8 cellular contexts compared by ENCODE assay signal in genomic region chr3:142445816-142446254, GRCh38. TPM values are rescaled to one million over a fixed set of nuclear protein-coding genes. Genes with fewer than 3 reads are reported as not detected.
DNase-seq lines count a peak whose midpoint lies in the region; ATAC-seq and TF ChIP-seq lines count a peak whose summit lies in the region.

No MANE protein-coding gene starts in this region.

- H3K4me2 ChIP-seq in neural cell (ENCODE audit: low read length), result peak overlapping the region; percentile 80

- no peak for TF ChIP-seq CTCF in HFF-Myc (IDR thresholded peaks at IDR 0.05; ENCODE audit: low read depth, low read length, missing control alignments)
- no peak for TF ChIP-seq CTCF in cardiac fibroblast (IDR thresholded peaks at IDR 0.05; ENCODE audit: low read depth, low read length)
- no peak for TF ChIP-seq CTCF in neural cell (IDR thresholded peaks at IDR 0.05; ENCODE audit: poor library complexity, severe bottlenecking)
- TF ChIP-seq CTCF in tibial nerve (IDR thresholded peaks at IDR 0.05), result no peak

- TF ChIP-seq RAD21 in neural cell (conservative IDR thresholded peaks at IDR 0.05), result no peak

- 78 to 79% methylated on average over 6 of the region's 6 CpGs for WGBS in tibial nerve, 2 donors

- H3K9me2 ChIP-seq in neural cell (ENCODE audit: insufficient read depth, low read length), result no peaks in the 10 kb centered on the region

- DNase-seq in HFF-Myc (ENCODE audit: extremely low read depth, low read depth), result no peak
- peak; percentile 15 for DNase-seq in NOMO-1 treated with dmso at 0.1 percent for 144 hours (lab: John Stamatoyannopoulos, UW; ENCODE audit: unreplicated experiment)
- DNase-seq in cardiac fibroblast (ENCODE audit: low read depth in 2 of 2), result peak; percentile 21 to 49
- DNase-seq in tibial nerve (ENCODE audit: low spot score in 2 of 2), result no peak
- no peak for DNase-seq in effector CD8-positive, alpha-beta T cell (lab: John Stamatoyannopoulos, UW)
- no peak for DNase-seq in NCI-H2081 (lab: John Stamatoyannopoulos, UW)

- H3K36me3 ChIP-seq in neural cell (ENCODE audit: insufficient read depth, low read length), result no peaks in the 10 kb centered on the region
- H3K36me3 ChIP-seq in tibial nerve, result peaks cover 0 to 11% (median 0%) of the 10 kb centered on the region in 3 donors

- no peak for TF ChIP-seq POLR2A in tibial nerve (IDR thresholded peaks at IDR 0.05)

- no peak overlapping the region for H3K9ac ChIP-seq in neural cell (ENCODE audit: low read length)

- no peaks in the 10 kb centered on the region for H4K20me1 ChIP-seq in neural cell (ENCODE audit: insufficient read depth)

- H3K27ac ChIP-seq in neural cell (ENCODE audit: low read length) (no peak overlapping the region), tibial nerve (peak overlapping the region in 1 of 4 donors; percentile 10)

- H3K79me2 ChIP-seq in neural cell (replicated peaks; ENCODE audit: insufficient read depth, low read length), result peaks cover 46% of the 10 kb centered on the region

- peak overlapping the region; percentile 99 for H3K4me3 ChIP-seq in HFF-Myc (replicated peaks; ENCODE audit: low read depth, low read length)
- peak overlapping the region in 1 of 2 donors; percentile 11 for H3K4me3 ChIP-seq in cardiac fibroblast (replicated peaks in 1 of 2; ENCODE audit: low read depth in 2 of 2, low read length in 2 of 2)
- peak overlapping the region; percentile 92 for H3K4me3 ChIP-seq in neural cell (ENCODE audit: low read length)
- no peak overlapping the region for H3K4me3 ChIP-seq in tibial nerve

- peak; percentile 66 for ATAC-seq in GM18508 (IDR thresholded peaks at IDR 0.05; ENCODE audit: insufficient read depth, unreplicated experiment)

- peaks cover 0 to 51% (median 18%) of the 10 kb centered on the region in 4 donors for H3K4me1 ChIP-seq in tibial nerve

- no peaks in the 10 kb centered on the region for H3F3A ChIP-seq in neural cell (ENCODE audit: insufficient read depth, low read length, poor library complexity, severe bottlenecking)

- no peaks in the 10 kb centered on the region for H3K9me3 ChIP-seq in neural cell (ENCODE audit: low read length)
- H3K9me3 ChIP-seq in tibial nerve, result no peaks in the 10 kb centered on the region

- TF ChIP-seq EP300 in neural cell (conservative IDR thresholded peaks at IDR 0.05; ENCODE audit: poor library complexity, severe bottlenecking) (no peak), tibial nerve (IDR thresholded peaks at IDR 0.05) (no peak)

- no peak overlapping the region for H2AFZ ChIP-seq in neural cell (ENCODE audit: low read depth, low read length)

- H3K27me3 ChIP-seq in neural cell (ENCODE audit: insufficient read depth, low read depth, low read length) (no peaks in the 10 kb centered on the region), tibial nerve (no peaks in the 10 kb centered on the region)

TF ChIP-seq in neural cell, 6 proteins besides CTCF, POLR2A, EP300 and RAD21:
- TF ChIP-seq MXI1 (conservative IDR thresholded peaks at IDR 0.05; ENCODE audit: poor library complexity, severe bottlenecking) (no peak), POLR2AphosphoS5 (IDR thresholded peaks at IDR 0.05) (no peak), TAF1 (IDR thresholded peaks at IDR 0.05; ENCODE audit: low read depth) (no peak), EZH2 (IDR thresholded peaks at IDR 0.05; ENCODE audit: borderline replicate concordance, insufficient read depth, low read length, poor library complexity, severe bottlenecking) (no peak), SMC3 (conservative IDR thresholded peaks at IDR 0.05; ENCODE audit: poor library complexity) (no peak)
- TF ChIP-seq, protein P1, sequence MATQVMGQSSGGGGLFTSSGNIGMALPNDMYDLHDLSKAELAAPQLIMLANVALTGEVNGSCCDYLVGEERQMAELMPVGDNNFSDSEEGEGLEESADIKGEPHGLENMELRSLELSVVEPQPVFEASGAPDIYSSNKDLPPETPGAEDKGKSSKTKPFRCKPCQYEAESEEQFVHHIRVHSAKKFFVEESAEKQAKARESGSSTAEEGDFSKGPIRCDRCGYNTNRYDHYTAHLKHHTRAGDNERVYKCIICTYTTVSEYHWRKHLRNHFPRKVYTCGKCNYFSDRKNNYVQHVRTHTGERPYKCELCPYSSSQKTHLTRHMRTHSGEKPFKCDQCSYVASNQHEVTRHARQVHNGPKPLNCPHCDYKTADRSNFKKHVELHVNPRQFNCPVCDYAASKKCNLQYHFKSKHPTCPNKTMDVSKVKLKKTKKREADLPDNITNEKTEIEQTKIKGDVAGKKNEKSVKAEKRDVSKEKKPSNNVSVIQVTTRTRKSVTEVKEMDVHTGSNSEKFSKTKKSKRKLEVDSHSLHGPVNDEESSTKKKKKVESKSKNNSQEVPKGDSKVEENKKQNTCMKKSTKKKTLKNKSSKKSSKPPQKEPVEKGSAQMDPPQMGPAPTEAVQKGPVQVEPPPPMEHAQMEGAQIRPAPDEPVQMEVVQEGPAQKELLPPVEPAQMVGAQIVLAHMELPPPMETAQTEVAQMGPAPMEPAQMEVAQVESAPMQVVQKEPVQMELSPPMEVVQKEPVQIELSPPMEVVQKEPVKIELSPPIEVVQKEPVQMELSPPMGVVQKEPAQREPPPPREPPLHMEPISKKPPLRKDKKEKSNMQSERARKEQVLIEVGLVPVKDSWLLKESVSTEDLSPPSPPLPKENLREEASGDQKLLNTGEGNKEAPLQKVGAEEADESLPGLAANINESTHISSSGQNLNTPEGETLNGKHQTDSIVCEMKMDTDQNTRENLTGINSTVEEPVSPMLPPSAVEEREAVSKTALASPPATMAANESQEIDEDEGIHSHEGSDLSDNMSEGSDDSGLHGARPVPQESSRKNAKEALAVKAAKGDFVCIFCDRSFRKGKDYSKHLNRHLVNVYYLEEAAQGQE (IDR thresholded peaks at IDR 0.05; ENCODE audit: borderline replicate concordance), result no peak

RNA-seq across cellular contexts. Expression of gene XRN1, which starts 2.0 kb away (rescaled TPM):
- polyA plus RNA-seq in neural cell, result 21.1 and 24.8 TPM in 2 replicates
- 73.0 and 93.0 TPM in 2 replicates for polyA minus RNA-seq in neural cell
- 10 to 100 TPM; 23.4 to 48.1 (median 41.2) TPM for total RNA-seq in tibial nerve

Comparison
In these comparisons a context has a peak if more than half of its experiments do, and no peak if none do; other contexts are left out.
1. DNase-seq: peak in NOMO-1 treated with dmso at 0.1 percent for 144 hours (single experiment) and cardiac fibroblast (2 of 2); none in HFF-Myc (single experiment), tibial nerve (0 of 2), effector CD8-positive, alpha-beta T cell (single experiment) and NCI-H2081 (0 of 2).
2. H3K4me3 ChIP-seq: peak in HFF-Myc (single experiment) and neural cell (single experiment); none in tibial nerve (0 of 4).